Comparison of ENCODE assay signal across 8 cellular contexts in the genomic region with DNA sequence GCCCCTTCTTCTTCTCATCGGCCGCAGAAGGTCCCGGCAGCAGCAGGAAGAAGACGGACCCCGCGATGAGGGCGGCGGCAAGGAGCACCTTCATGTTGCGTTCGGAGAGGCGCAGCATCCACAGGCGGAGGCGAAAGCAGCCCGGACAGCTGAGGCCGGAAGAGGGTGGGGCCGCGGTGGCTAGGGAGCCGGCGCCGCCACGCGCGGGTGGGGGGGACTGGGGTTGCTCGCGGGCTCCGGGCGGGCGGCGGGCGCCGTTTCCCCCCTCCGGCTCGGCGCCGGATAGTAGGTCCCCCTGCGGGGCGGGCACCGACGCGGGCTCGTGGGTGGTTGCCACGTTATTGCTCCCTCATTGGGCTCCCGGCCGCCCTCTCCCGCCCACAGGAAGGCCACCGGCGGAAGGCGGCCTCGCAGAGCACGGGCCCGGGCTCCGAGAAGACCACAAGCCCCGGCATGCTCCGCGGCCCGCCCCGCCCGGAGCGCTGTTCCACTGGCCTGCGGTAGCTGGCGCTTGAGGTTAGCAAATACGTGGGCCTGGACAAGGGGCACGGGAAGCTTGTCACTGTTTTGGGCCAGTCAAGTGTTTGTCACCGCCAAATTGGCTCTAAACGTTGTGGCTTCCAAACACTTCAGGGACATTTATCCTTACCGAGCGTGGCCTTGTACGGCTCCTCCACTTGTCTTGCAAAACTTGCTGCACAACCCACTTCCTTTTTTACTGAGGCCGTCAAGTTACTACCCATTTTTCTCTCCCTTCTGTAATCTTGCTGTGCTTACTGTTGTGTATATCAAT. TPM values are rescaled to one million over a fixed set of nuclear protein-coding genes. Genes with fewer than 3 reads are reported as not detected.
DNase-seq lines count a peak whose midpoint lies in the region; ATAC-seq and TF ChIP-seq lines count a peak whose summit lies in the region.

A gene (minus strand): TSS at position 154 of the 793 bp plus-strand sequence. CDS start 36 bp downstream, at position 118.

- peak; percentile 88 for ATAC-seq in HG03442 (IDR thresholded peaks at IDR 0.05; ENCODE audit: unreplicated experiment)
- peak; percentile 94 for ATAC-seq in activated CD4-positive, alpha-beta T cell treated with anti-CD3 and anti-CD28 coated beads for 36 hours

- H3K4me3 Mint-ChIP-seq in activated CD4-positive, alpha-beta T cell treated with anti-CD3 and anti-CD28 coated beads for 36 hours, result peak within 1 kb of the TSS; percentile 86

- peaks cover 47% of the 10 kb centered on the region for H3K4me1 Mint-ChIP-seq in activated CD4-positive, alpha-beta T cell treated with anti-CD3 and anti-CD28 coated beads for 36 hours

- H3K36me3 Mint-ChIP-seq in activated CD4-positive, alpha-beta T cell treated with anti-CD3 and anti-CD28 coated beads for 36 hours (ENCODE audit: low read depth), result peaks cover 29% of the 10 kb centered on the region

- no peaks in the 10 kb centered on the region for H3K9me3 Mint-ChIP-seq in activated CD4-positive, alpha-beta T cell treated with anti-CD3 and anti-CD28 coated beads for 36 hours (ENCODE audit: low read depth)

- H3K4me3 ChIP-seq in BJ (ENCODE audit: low read depth, low read length) (peak within 1 kb of the TSS; percentile 92), choroid plexus epithelial cell (ENCODE audit: low read depth, low read length) (peak within 1 kb of the TSS; percentile 98)

- H3K36me3 ChIP-seq in BJ (ENCODE audit: control insufficient read depth, insufficient read depth, low read length), result peaks cover 18% of the 10 kb centered on the region

- CTCF ChIA-PET in BJ (lab: Yijun Ruan, JAX), result interaction anchor here (0.6 to 2.7 kb wide), 9 partner anchors 9 to 687 kb away, joined by 3 to 18 read pairs (median 3); no protein-coding TSS in a partner anchor
- CTCF ChIA-PET in activated CD4-positive, alpha-beta T cell treated with anti-CD3 and anti-CD28 coated beads for 36 hours (lab: Charles Lee), result interaction anchor here (0.6 to 2.7 kb wide), 7 partner anchors 8 to 811 kb away, joined by 3 to 16 read pairs (median 3); a partner anchor contains a TSS

- TF ChIP-seq CTCF in BJ (IDR thresholded peaks at IDR 0.05; ENCODE audit: insufficient read depth, low read depth, low read length) (peak; percentile 57), choroid plexus epithelial cell (conservative IDR thresholded peaks at IDR 0.05; ENCODE audit: low read depth, low read length) (peak; percentile 52)

- H3K27ac ChIP-seq in layer of hippocampus (ENCODE audit: low read depth, low read length), result peak within 1 kb of the TSS; percentile 91

- H3K27me3 ChIP-seq in BJ (ENCODE audit: control insufficient read depth, insufficient read depth, low read length) (no peaks in the 10 kb centered on the region), layer of hippocampus (ENCODE audit: control insufficient read depth, insufficient read depth, low read length) (no peaks in the 10 kb centered on the region)

- POLR2A ChIA-PET in BJ (lab: Charles Lee), result interaction anchor here (0.6 to 1.4 kb wide), 4 partner anchors 10 to 224 kb away, joined by 3 to 7 read pairs (median 6); a partner anchor contains a TSS
- POLR2A ChIA-PET in activated CD4-positive, alpha-beta T cell treated with anti-CD3 and anti-CD28 coated beads for 36 hours (lab: Charles Lee), result interaction anchor here (0.6 to 2.3 kb wide), 8 partner anchors 9 to 552 kb away, joined by 3 to 12 read pairs (median 4); a partner anchor contains a TSS

- peak within 1 kb of the TSS; percentile 100 for H3K27ac Mint-ChIP-seq in activated CD4-positive, alpha-beta T cell treated with anti-CD3 and anti-CD28 coated beads for 36 hours

- intact Hi-C loops in activated CD4-positive, alpha-beta T cell treated with anti-CD3 and anti-CD28 coated beads for 36 hours (cut with DNase I, micrococcal nuclease), result loop anchor here (1.0 to 10.0 kb wide), 19 partner anchors 25 to 1134 kb away; a partner anchor contains a TSS

- DNase-seq in BJ (ENCODE audit: low read depth), result peak; percentile 87
- peak; percentile 95 for DNase-seq in GM19238 (ENCODE audit: insufficient read length, low spot score)
- peak; percentile 87 for DNase-seq in NCI-H510A treated with DMSO at 0.1 percent for 48 hours (lab: John Stamatoyannopoulos, UW)
- DNase-seq in activated CD4-positive, alpha-beta T cell treated with anti-CD3 and anti-CD28 coated beads for 36 hours, result peak; percentile 99
- DNase-seq in choroid plexus epithelial cell (ENCODE audit: low read depth), result peak; percentile 99
- DNase-seq in stimulated activated CD4-positive, alpha-beta T cell treated with anti-CD3 and anti-CD28 coated beads, Interleukin-1b, Interleukin-23, amount 100 ng/mL, for 4 hours (ENCODE audit: low read depth in 2 of 2), result peak; percentile 92 to 96

- H3K27me3 Mint-ChIP-seq in activated CD4-positive, alpha-beta T cell treated with anti-CD3 and anti-CD28 coated beads for 36 hours, result no peaks in the 10 kb centered on the region

RNA-seq across cellular contexts. Expression of the gene that starts here (rescaled TPM):
- 1,721 and 1,794 TPM in 2 replicates for polyA plus RNA-seq in BJ (2011; rRNA removed)
- 400 and 691 TPM in 2 replicates for polyA minus RNA-seq in BJ (2011; rRNA and poly(A)+ RNA removed)
- total RNA-seq in activated CD4-positive, alpha-beta T cell treated with anti-CD3 and anti-CD28 coated beads for 36 hours, result 100 to 1,000 TPM; 221 to 233 TPM

Comparison
In these comparisons a context has a peak if more than half of its experiments do, and no peak if none do; other contexts are left out.
1. Peak in every context shown above with its lines: DNase-seq, ATAC-seq, H3K4me3 ChIP-seq and H3K27ac ChIP-seq.